ENCODE assay signal across 12 cellular contexts in the genomic region with DNA sequence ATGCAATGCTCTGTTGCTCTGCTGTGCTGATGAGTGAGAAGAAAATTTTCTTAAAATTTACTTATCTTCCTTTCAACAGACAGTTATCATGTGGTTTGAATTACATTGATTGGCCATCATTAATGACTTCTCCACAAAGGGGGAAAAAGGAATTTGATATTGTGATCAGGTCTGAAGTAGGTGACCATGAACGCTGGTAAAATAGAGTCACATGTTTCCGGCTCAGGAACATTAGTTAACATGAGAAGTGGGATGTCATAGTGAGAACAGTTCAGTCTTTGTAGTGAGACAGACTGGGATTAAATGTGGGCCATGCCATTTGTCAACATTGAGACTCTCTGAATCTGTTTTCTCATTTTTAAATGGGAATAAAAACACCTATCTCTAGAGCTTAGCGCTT. TPM values are rescaled to one million over a fixed set of nuclear protein-coding genes. Genes with fewer than 3 reads are reported as not detected.
"Had no signal": no experiment of that assay in that cellular context is flagged by ENCODE, and none has a peak within 500 bp of the region (broad histone marks: within the 10 kb centered on the region; RNA-seq: fewer than 3 reads in every experiment).

No MANE protein-coding gene starts in this region.

- H3K27ac Mint-ChIP-seq: IgD-negative memory B cell had no signal

- H3K36me3 Mint-ChIP-seq: IgD-negative memory B cell had no signal

- H3K4me3 ChIP-seq: K562 had no signal

- ATAC-seq: HepG2, K562 had no signal

- H3K4me2 ChIP-seq: KMS-11 had no signal

- H3K27ac ChIP-seq: HL-60, KMS-11 had no signal

- DNase-seq: IMR-90, Karpas-422, KBM-7, KG1 had no signal

- FAIRE-seq: HepG2, HTR-8/SVneo, K562 had no signal

- H3K27me3 Mint-ChIP-seq: IgD-negative memory B cell had no signal

- H3K9ac ChIP-seq: KMS-11 had no signal

RNA-seq across cellular contexts. Expression of gene GBA3, which starts 50.6 kb away (rescaled TPM):
- total RNA-seq: HT-29, HT1080, IMR-90 had no signal
- polyA plus RNA-seq: HepG2, IgD-negative memory B cell, IMR-90 had no signal
